Comparison of ENCODE assay signal across 1 cellular context in the genomic region with DNA sequence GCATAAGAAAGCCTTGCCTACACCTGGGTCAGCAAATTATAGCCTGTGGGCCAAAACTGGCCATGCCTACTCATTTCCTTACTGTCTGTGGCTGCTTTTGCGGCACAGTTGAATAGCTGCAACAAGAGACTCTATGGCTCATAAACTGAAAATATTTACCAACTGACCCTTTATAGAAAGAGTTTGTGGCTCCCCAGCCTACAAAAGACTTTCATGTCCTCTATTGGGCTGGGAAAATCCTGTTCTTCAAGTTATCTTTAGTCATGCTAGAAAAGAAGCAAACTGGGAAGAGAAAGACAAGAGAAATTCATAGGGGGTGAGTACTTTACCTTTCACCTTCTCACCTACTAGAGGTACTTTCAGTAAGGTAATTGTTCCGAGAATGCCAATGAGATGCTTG.
TF ChIP-seq lines count a peak whose summit lies in the region.

No MANE protein-coding gene starts in this region.

TF ChIP-seq in H1, 55 proteins besides CTCF, POLR2A, EP300 and RAD21:
- TF ChIP-seq, protein P1, sequence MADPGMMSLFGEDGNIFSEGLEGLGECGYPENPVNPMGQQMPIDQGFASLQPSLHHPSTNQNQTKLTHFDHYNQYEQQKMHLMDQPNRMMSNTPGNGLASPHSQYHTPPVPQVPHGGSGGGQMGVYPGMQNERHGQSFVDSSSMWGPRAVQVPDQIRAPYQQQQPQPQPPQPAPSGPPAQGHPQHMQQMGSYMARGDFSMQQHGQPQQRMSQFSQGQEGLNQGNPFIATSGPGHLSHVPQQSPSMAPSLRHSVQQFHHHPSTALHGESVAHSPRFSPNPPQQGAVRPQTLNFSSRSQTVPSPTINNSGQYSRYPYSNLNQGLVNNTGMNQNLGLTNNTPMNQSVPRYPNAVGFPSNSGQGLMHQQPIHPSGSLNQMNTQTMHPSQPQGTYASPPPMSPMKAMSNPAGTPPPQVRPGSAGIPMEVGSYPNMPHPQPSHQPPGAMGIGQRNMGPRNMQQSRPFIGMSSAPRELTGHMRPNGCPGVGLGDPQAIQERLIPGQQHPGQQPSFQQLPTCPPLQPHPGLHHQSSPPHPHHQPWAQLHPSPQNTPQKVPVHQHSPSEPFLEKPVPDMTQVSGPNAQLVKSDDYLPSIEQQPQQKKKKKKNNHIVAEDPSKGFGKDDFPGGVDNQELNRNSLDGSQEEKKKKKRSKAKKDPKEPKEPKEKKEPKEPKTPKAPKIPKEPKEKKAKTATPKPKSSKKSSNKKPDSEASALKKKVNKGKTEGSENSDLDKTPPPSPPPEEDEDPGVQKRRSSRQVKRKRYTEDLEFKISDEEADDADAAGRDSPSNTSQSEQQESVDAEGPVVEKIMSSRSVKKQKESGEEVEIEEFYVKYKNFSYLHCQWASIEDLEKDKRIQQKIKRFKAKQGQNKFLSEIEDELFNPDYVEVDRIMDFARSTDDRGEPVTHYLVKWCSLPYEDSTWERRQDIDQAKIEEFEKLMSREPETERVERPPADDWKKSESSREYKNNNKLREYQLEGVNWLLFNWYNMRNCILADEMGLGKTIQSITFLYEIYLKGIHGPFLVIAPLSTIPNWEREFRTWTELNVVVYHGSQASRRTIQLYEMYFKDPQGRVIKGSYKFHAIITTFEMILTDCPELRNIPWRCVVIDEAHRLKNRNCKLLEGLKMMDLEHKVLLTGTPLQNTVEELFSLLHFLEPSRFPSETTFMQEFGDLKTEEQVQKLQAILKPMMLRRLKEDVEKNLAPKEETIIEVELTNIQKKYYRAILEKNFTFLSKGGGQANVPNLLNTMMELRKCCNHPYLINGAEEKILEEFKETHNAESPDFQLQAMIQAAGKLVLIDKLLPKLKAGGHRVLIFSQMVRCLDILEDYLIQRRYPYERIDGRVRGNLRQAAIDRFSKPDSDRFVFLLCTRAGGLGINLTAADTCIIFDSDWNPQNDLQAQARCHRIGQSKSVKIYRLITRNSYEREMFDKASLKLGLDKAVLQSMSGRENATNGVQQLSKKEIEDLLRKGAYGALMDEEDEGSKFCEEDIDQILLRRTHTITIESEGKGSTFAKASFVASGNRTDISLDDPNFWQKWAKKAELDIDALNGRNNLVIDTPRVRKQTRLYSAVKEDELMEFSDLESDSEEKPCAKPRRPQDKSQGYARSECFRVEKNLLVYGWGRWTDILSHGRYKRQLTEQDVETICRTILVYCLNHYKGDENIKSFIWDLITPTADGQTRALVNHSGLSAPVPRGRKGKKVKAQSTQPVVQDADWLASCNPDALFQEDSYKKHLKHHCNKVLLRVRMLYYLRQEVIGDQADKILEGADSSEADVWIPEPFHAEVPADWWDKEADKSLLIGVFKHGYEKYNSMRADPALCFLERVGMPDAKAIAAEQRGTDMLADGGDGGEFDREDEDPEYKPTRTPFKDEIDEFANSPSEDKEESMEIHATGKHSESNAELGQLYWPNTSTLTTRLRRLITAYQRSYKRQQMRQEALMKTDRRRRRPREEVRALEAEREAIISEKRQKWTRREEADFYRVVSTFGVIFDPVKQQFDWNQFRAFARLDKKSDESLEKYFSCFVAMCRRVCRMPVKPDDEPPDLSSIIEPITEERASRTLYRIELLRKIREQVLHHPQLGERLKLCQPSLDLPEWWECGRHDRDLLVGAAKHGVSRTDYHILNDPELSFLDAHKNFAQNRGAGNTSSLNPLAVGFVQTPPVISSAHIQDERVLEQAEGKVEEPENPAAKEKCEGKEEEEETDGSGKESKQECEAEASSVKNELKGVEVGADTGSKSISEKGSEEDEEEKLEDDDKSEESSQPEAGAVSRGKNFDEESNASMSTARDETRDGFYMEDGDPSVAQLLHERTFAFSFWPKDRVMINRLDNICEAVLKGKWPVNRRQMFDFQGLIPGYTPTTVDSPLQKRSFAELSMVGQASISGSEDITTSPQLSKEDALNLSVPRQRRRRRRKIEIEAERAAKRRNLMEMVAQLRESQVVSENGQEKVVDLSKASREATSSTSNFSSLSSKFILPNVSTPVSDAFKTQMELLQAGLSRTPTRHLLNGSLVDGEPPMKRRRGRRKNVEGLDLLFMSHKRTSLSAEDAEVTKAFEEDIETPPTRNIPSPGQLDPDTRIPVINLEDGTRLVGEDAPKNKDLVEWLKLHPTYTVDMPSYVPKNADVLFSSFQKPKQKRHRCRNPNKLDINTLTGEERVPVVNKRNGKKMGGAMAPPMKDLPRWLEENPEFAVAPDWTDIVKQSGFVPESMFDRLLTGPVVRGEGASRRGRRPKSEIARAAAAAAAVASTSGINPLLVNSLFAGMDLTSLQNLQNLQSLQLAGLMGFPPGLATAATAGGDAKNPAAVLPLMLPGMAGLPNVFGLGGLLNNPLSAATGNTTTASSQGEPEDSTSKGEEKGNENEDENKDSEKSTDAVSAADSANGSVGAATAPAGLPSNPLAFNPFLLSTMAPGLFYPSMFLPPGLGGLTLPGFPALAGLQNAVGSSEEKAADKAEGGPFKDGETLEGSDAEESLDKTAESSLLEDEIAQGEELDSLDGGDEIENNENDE (IDR thresholded peaks at IDR 0.05; ENCODE audit: insufficient replicate concordance, low read length): no peak
- TF ChIP-seq SIN3A (conservative IDR thresholded peaks at IDR 0.05 in 1 of 2, IDR thresholded peaks at IDR 0.05 in 1 of 2; ENCODE audit: low read depth in 1 of 2, low read length in 2 of 2) (no peak), ZNF274 (IDR thresholded peaks at IDR 0.05; ENCODE audit: borderline replicate concordance, extremely low read depth, low read length) (no peak)
- TF ChIP-seq, protein P2, sequence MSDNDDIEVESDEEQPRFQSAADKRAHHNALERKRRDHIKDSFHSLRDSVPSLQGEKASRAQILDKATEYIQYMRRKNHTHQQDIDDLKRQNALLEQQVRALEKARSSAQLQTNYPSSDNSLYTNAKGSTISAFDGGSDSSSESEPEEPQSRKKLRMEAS (IDR thresholded peaks at IDR 0.05): no peak
TF ChIP-seq in H1: peak in this region for 0.
